In the genomic region with DNA sequence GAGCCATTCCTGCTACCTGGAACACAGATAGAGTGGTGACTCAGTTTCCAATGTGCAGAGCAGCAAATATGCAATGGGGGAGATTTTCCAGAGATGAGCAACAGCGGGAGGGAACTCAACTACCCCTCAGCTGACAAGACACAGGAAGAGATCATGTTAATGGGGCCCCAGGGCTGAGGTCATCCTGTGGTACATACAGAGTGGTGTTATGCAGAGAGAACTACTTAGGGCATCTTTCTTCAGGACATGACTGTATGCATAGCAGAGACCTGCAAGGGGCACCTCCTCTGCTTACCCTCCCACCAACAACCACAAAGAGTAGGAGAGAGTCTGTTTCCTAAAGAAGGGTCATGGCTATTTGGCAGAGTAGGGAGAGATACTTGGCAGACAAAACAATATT, we compare ENCODE assay signal across 9 cellular contexts.
DNase-seq lines count a peak whose midpoint lies in the region; ATAC-seq, FAIRE-seq and TF ChIP-seq lines count a peak whose summit lies in the region.
"Had no signal": no experiment of that assay in that cellular context is flagged by ENCODE, and none has a peak within 500 bp of the region (broad histone marks: within the 10 kb centered on the region; RNA-seq: fewer than 3 reads in every experiment).

No MANE protein-coding gene starts in this region.

- H3K4me1 ChIP-seq in DOHH2 (ENCODE audit: control insufficient read depth, low read length) = peaks cover 24% of the 10 kb centered on the region
- H3K4me1 ChIP-seq in effector memory CD4-positive, alpha-beta T cell (ENCODE audit: control insufficient read depth, insufficient read depth, low read length, poor library complexity, severe bottlenecking) = peaks cover 2% of the 10 kb centered on the region

- no peaks in the 10 kb centered on the region for H4K20me1 ChIP-seq in DOHH2 (ENCODE audit: control insufficient read depth, insufficient read depth, low read depth, low read length)

- H3K9me3 ChIP-seq in DOHH2 (ENCODE audit: control insufficient read depth, insufficient read depth, low read length) = no peaks in the 10 kb centered on the region
- H3K9me3 ChIP-seq in effector memory CD4-positive, alpha-beta T cell (ENCODE audit: control insufficient read depth, low read length) = no peaks in the 10 kb centered on the region

- no peak for DNase-seq in effector memory CD4-positive, alpha-beta T cell
- no peak for DNase-seq in RCC 7860 (ENCODE audit: low spot score)
- no peak for DNase-seq in NAMALWA (ENCODE audit: low spot score)
- no peak for DNase-seq in T1000 (lab: John Stamatoyannopoulos, UW)
- DNase-seq: NCI-H2029 had no signal

- H3K4me2 ChIP-seq in DOHH2 (ENCODE audit: low read length) = peak overlapping the region; percentile 3; the same call in 1 of the 2 replicates

- no peak for FAIRE-seq in RCC 7860 (lab: Jason Lieb, UNC)

- H3K36me3 ChIP-seq in DOHH2 (ENCODE audit: control insufficient read depth, low read length) = no peaks in the 10 kb centered on the region
- no peaks in the 10 kb centered on the region for H3K36me3 ChIP-seq in effector memory CD4-positive, alpha-beta T cell (ENCODE audit: control insufficient read depth, insufficient read depth, low read length)

- H3K9me2 ChIP-seq in DOHH2 (replicated peaks; ENCODE audit: control insufficient read depth, low read length) = no peaks in the 10 kb centered on the region

- no peak for TF ChIP-seq CTCF in DOHH2 (IDR thresholded peaks at IDR 0.05; ENCODE audit: low read depth, low read length, poor library complexity, severe bottlenecking)

- H3K27ac ChIP-seq in DOHH2 (ENCODE audit: low read depth, low read length) = no peak overlapping the region
- no peak overlapping the region for H3K27ac ChIP-seq in effector memory CD4-positive, alpha-beta T cell (ENCODE audit: insufficient read depth, low read length, poor library complexity, severe bottlenecking)

- H3K27me3 ChIP-seq in DOHH2 (ENCODE audit: control insufficient read depth, low read length) = no peaks in the 10 kb centered on the region
- no peaks in the 10 kb centered on the region for H3K27me3 ChIP-seq in effector memory CD4-positive, alpha-beta T cell (replicated peaks; ENCODE audit: control insufficient read depth, insufficient read depth, low read length, poor library complexity, severe bottlenecking)

- no peaks in the 10 kb centered on the region for H3K79me2 ChIP-seq in DOHH2 (ENCODE audit: control insufficient read depth, low read length)

- no peak overlapping the region for H3K4me3 ChIP-seq in DOHH2 (ENCODE audit: low read length)
- H3K4me3 ChIP-seq in effector memory CD4-positive, alpha-beta T cell (ENCODE audit: insufficient read depth, low read depth, low read length, poor library complexity, severe bottlenecking) = peak overlapping the region; percentile 49

- ATAC-seq in GM21390 (IDR thresholded peaks at IDR 0.05; ENCODE audit: unreplicated experiment) (peak; percentile 39), HG03520 (IDR thresholded peaks at IDR 0.05; ENCODE audit: unreplicated experiment) (peak; percentile 34), GM21737 (IDR thresholded peaks at IDR 0.05; ENCODE audit: unreplicated experiment) (no peak)

- H3F3A ChIP-seq in DOHH2 (ENCODE audit: control insufficient read depth, insufficient read depth) = no peaks in the 10 kb centered on the region
